In genomic region chr10:30542001-30542861, GRCh38 we compare ENCODE assay signal across 1 cellular context.
TF ChIP-seq lines count a peak whose summit lies in the region.

No MANE protein-coding gene starts in this region.

TF ChIP-seq in HepG2, 621 proteins besides CTCF, POLR2A, EP300 and RAD21 (continued from another document):
- no peak for TF ChIP-seq ZBED4 (CRISPR knock-in tag; IDR thresholded peaks at IDR 0.05; ENCODE audit: borderline replicate concordance)
- peak; percentile 69; the same call in 1 of the 2 replicates for TF ChIP-seq SNAPC5 (CRISPR knock-in tag; IDR thresholded peaks at IDR 0.05; ENCODE audit: borderline replicate concordance)
- no peak for TF ChIP-seq KMT2A (CRISPR knock-in tag; IDR thresholded peaks at IDR 0.05)
- peak; percentile 65; the same call in 1 of the 2 replicates for TF ChIP-seq ZSCAN29 (CRISPR knock-in tag; conservative IDR thresholded peaks at IDR 0.05)
- TF ChIP-seq CBX2 (IDR thresholded peaks at IDR 0.05; ENCODE audit: low read depth, low read length): no peak
- no peak for TF ChIP-seq CBX2 (CRISPR knock-in tag; IDR thresholded peaks at IDR 0.05; ENCODE audit: low read depth)
- peak; percentile 96 for TF ChIP-seq TARDBP (CRISPR knock-in tag; IDR thresholded peaks at IDR 0.05)
- no peak for TF ChIP-seq SMAD1 (CRISPR knock-in tag; IDR thresholded peaks at IDR 0.05; ENCODE audit: borderline replicate concordance, low read depth)
- TF ChIP-seq MEIS2 (CRISPR knock-in tag; IDR thresholded peaks at IDR 0.05): peak; percentile 96
- no peak; the same call in 1 of the 2 replicates for TF ChIP-seq ZNF142 (CRISPR knock-in tag; IDR thresholded peaks at IDR 0.05)
- no peak for TF ChIP-seq ZNF747 (CRISPR knock-in tag; IDR thresholded peaks at IDR 0.05; ENCODE audit: borderline replicate concordance)
- 0 out of 2 replicates have a peak, but pooled peaks have one; percentile 55 for TF ChIP-seq ZBTB4 (CRISPR knock-in tag; IDR thresholded peaks at IDR 0.05; ENCODE audit: borderline replicate concordance)
- TF ChIP-seq PPARG (CRISPR knock-in tag; conservative IDR thresholded peaks at IDR 0.05): peak; percentile 98
- TF ChIP-seq KLF11 (CRISPR knock-in tag; IDR thresholded peaks at IDR 0.05): peak; percentile 69
- no peak for TF ChIP-seq DZIP1 (CRISPR knock-in tag; IDR thresholded peaks at IDR 0.05)
- no peak for TF ChIP-seq NCOA5 (CRISPR knock-in tag; IDR thresholded peaks at IDR 0.05)
- TF ChIP-seq ZNF496 (CRISPR knock-in tag; IDR thresholded peaks at IDR 0.05; ENCODE audit: insufficient replicate concordance): no peak
- no peak for TF ChIP-seq GPN1 (CRISPR knock-in tag; IDR thresholded peaks at IDR 0.05; ENCODE audit: borderline replicate concordance)
- TF ChIP-seq RAD51 (IDR thresholded peaks at IDR 0.05; ENCODE audit: borderline replicate concordance): peak; percentile 45
- 0 out of 2 replicates have a peak, but pooled peaks have one; percentile 35 for TF ChIP-seq ZNF790 (CRISPR knock-in tag; IDR thresholded peaks at IDR 0.05; ENCODE audit: borderline replicate concordance)
- no peak for TF ChIP-seq ZFP41 (CRISPR knock-in tag; IDR thresholded peaks at IDR 0.05; ENCODE audit: borderline replicate concordance)
- TF ChIP-seq ZNF275 (CRISPR knock-in tag; IDR thresholded peaks at IDR 0.05; ENCODE audit: borderline replicate concordance): peak; percentile 40; the same call in 1 of the 2 replicates
- peak; percentile 81 for TF ChIP-seq SAP130 (CRISPR knock-in tag; IDR thresholded peaks at IDR 0.05; ENCODE audit: low read depth)
- TF ChIP-seq ZNF569 (CRISPR knock-in tag; IDR thresholded peaks at IDR 0.05; ENCODE audit: borderline replicate concordance): no peak
- TF ChIP-seq ZNF652 (CRISPR knock-in tag; IDR thresholded peaks at IDR 0.05; ENCODE audit: borderline replicate concordance, low read depth): no peak
- peak; percentile 92 for TF ChIP-seq AHDC1 (CRISPR knock-in tag; IDR thresholded peaks at IDR 0.05; ENCODE audit: borderline replicate concordance)
